ENCODE assay signal across 1 cellular context in the genomic region with DNA sequence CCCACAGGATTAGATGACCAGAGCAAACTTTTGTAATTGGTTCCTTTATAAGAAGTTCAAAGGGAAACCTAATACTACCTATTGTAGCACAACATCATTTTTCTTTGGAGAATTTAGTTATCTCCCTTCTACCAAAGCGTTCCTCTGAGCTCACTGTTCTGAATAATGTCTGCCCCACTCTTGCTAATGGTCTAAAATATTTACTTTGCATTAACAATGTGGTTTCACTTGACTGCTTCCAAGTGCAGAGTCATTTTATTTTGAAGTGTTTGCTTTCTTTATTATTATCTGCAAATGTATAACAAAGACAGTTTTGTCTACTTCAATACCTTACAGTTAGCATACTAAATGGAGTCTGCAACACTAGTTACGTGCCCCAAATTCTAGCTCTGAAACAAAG.
TF ChIP-seq lines count a peak whose summit lies in the region.

No MANE protein-coding gene starts in this region.

TF ChIP-seq in GM23338, 12 proteins besides CTCF, POLR2A, EP300 and RAD21:
- TF ChIP-seq NANOG (IDR thresholded peaks at IDR 0.05; ENCODE audit: borderline replicate concordance) (no peak), EZH2 (IDR thresholded peaks at IDR 0.05; ENCODE audit: low read depth, unreplicated experiment) (no peak), ZNF331 (CRISPR knock-in tag; IDR thresholded peaks at IDR 0.05; ENCODE audit: low read depth) (no peak), JUNB (IDR thresholded peaks at IDR 0.05; ENCODE audit: unreplicated experiment) (no peak)
- TF ChIP-seq, protein P1, sequence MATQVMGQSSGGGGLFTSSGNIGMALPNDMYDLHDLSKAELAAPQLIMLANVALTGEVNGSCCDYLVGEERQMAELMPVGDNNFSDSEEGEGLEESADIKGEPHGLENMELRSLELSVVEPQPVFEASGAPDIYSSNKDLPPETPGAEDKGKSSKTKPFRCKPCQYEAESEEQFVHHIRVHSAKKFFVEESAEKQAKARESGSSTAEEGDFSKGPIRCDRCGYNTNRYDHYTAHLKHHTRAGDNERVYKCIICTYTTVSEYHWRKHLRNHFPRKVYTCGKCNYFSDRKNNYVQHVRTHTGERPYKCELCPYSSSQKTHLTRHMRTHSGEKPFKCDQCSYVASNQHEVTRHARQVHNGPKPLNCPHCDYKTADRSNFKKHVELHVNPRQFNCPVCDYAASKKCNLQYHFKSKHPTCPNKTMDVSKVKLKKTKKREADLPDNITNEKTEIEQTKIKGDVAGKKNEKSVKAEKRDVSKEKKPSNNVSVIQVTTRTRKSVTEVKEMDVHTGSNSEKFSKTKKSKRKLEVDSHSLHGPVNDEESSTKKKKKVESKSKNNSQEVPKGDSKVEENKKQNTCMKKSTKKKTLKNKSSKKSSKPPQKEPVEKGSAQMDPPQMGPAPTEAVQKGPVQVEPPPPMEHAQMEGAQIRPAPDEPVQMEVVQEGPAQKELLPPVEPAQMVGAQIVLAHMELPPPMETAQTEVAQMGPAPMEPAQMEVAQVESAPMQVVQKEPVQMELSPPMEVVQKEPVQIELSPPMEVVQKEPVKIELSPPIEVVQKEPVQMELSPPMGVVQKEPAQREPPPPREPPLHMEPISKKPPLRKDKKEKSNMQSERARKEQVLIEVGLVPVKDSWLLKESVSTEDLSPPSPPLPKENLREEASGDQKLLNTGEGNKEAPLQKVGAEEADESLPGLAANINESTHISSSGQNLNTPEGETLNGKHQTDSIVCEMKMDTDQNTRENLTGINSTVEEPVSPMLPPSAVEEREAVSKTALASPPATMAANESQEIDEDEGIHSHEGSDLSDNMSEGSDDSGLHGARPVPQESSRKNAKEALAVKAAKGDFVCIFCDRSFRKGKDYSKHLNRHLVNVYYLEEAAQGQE (IDR thresholded peaks at IDR 0.05; ENCODE audit: unreplicated experiment): no peak
